1 cellular context compared by ENCODE assay signal in the genomic region with DNA sequence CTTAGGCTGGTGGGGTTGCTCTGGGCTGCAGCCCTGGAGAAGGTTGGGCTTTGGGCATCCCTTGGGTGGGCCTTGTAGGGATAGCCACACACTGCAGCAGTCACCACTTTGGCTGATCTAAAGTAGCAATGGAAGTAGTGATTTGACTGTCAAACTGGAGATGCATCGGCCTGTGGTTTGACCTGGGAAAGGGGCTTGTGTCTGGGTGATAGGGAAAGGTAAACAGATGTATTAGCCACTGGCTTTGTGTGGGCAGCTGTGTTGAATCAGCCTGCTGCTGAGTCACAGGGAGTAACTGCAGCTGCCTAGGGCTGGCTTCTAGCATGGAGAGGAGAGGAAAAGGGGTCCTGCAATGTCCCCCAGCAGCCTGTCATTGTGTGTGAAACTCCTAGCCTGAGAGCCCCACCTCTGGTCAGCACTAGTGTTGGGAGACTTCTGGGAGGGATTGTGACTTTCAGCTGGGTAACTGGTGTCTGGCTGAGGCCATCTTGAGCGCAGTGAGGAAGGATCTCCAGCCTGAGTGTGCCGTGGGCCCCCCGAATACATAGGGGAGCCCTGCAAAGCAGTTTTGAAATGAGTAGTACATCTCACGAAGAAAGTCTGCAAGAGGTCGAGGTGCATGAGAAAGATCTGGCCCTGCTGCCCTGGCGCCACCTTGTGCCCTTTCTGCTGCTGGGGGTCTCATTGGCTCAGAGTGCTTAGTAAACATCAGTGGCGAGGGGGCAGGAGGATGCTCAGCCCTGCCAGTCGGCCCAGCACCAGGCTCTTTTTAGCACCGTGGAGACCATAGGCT.
TF ChIP-seq lines count a peak whose summit lies in the region.

No MANE protein-coding gene starts in this region.

TF ChIP-seq in WTC11, 78 proteins besides CTCF, POLR2A, EP300 and RAD21 (continued from another document):
- TF ChIP-seq, protein P1, sequence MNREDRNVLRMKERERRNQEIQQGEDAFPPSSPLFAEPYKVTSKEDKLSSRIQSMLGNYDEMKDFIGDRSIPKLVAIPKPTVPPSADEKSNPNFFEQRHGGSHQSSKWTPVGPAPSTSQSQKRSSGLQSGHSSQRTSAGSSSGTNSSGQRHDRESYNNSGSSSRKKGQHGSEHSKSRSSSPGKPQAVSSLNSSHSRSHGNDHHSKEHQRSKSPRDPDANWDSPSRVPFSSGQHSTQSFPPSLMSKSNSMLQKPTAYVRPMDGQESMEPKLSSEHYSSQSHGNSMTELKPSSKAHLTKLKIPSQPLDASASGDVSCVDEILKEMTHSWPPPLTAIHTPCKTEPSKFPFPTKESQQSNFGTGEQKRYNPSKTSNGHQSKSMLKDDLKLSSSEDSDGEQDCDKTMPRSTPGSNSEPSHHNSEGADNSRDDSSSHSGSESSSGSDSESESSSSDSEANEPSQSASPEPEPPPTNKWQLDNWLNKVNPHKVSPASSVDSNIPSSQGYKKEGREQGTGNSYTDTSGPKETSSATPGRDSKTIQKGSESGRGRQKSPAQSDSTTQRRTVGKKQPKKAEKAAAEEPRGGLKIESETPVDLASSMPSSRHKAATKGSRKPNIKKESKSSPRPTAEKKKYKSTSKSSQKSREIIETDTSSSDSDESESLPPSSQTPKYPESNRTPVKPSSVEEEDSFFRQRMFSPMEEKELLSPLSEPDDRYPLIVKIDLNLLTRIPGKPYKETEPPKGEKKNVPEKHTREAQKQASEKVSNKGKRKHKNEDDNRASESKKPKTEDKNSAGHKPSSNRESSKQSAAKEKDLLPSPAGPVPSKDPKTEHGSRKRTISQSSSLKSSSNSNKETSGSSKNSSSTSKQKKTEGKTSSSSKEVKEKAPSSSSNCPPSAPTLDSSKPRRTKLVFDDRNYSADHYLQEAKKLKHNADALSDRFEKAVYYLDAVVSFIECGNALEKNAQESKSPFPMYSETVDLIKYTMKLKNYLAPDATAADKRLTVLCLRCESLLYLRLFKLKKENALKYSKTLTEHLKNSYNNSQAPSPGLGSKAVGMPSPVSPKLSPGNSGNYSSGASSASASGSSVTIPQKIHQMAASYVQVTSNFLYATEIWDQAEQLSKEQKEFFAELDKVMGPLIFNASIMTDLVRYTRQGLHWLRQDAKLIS (CRISPR knock-in tag; IDR thresholded peaks at IDR 0.05; ENCODE audit: borderline replicate concordance) = no peak
- TF ChIP-seq ZNF512 (CRISPR knock-in tag; IDR thresholded peaks at IDR 0.05; ENCODE audit: borderline replicate concordance) (no peak), GTF2I (CRISPR knock-in tag; conservative IDR thresholded peaks at IDR 0.05) (no peak), IRF2 (CRISPR knock-in tag; IDR thresholded peaks at IDR 0.05; ENCODE audit: borderline replicate concordance, low read depth) (no peak), GRHL2 (CRISPR knock-in tag; IDR thresholded peaks at IDR 0.05; ENCODE audit: insufficient replicate concordance, severe bottlenecking) (no peak), NFYB (CRISPR knock-in tag; conservative IDR thresholded peaks at IDR 0.05; ENCODE audit: low read depth) (no peak), OVOL2 (CRISPR knock-in tag; IDR thresholded peaks at IDR 0.05; ENCODE audit: borderline replicate concordance) (no peak), NFE2L1 (CRISPR knock-in tag; IDR thresholded peaks at IDR 0.05) (no peak), CREB1 (CRISPR knock-in tag; IDR thresholded peaks at IDR 0.05) (no peak), ATF1 (CRISPR knock-in tag; IDR thresholded peaks at IDR 0.05) (no peak)
- TF ChIP-seq, protein P2, sequence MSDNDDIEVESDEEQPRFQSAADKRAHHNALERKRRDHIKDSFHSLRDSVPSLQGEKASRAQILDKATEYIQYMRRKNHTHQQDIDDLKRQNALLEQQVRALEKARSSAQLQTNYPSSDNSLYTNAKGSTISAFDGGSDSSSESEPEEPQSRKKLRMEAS (CRISPR knock-in tag; IDR thresholded peaks at IDR 0.05) = no peak
